ENCODE assay signal across 1 cellular context in genomic region chr7:2170576-2171521, GRCh38.
TF ChIP-seq lines count a peak whose summit lies in the region.

No MANE protein-coding gene starts in this region.

TF ChIP-seq in H1, 55 proteins besides CTCF, POLR2A, EP300 and RAD21:
- TF ChIP-seq POU5F1 (IDR thresholded peaks at IDR 0.05; ENCODE audit: low read depth, low read length) (no peak), TAF1 (IDR thresholded peaks at IDR 0.05; ENCODE audit: low read depth, low read length) (no peak), CHD2 (IDR thresholded peaks at IDR 0.05; ENCODE audit: low read length) (no peak), GABPA (IDR thresholded peaks at IDR 0.05; ENCODE audit: borderline replicate concordance, insufficient read depth, low read length) (no peak), SIRT6 (IDR thresholded peaks at IDR 0.05; ENCODE audit: low read length) (no peak), KDM1A (IDR thresholded peaks at IDR 0.05; ENCODE audit: borderline replicate concordance, low read length) (no peak), TCF12 (IDR thresholded peaks at IDR 0.05; ENCODE audit: low read depth, low read length) (no peak), SAP30 (IDR thresholded peaks at IDR 0.05; ENCODE audit: insufficient read depth, insufficient replicate concordance, low read length) (no peak), JUN (IDR thresholded peaks at IDR 0.05; ENCODE audit: low read depth, low read length) (no peak), TEAD4 (IDR thresholded peaks at IDR 0.05; ENCODE audit: low read depth, low read length) (no peak), CEBPB (IDR thresholded peaks at IDR 0.05; ENCODE audit: low read depth, low read length) (no peak)
- TF ChIP-seq, protein P1, sequence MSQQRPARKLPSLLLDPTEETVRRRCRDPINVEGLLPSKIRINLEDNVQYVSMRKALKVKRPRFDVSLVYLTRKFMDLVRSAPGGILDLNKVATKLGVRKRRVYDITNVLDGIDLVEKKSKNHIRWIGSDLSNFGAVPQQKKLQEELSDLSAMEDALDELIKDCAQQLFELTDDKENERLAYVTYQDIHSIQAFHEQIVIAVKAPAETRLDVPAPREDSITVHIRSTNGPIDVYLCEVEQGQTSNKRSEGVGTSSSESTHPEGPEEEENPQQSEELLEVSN (IDR thresholded peaks at IDR 0.05), result no peak
